In the genomic region with DNA sequence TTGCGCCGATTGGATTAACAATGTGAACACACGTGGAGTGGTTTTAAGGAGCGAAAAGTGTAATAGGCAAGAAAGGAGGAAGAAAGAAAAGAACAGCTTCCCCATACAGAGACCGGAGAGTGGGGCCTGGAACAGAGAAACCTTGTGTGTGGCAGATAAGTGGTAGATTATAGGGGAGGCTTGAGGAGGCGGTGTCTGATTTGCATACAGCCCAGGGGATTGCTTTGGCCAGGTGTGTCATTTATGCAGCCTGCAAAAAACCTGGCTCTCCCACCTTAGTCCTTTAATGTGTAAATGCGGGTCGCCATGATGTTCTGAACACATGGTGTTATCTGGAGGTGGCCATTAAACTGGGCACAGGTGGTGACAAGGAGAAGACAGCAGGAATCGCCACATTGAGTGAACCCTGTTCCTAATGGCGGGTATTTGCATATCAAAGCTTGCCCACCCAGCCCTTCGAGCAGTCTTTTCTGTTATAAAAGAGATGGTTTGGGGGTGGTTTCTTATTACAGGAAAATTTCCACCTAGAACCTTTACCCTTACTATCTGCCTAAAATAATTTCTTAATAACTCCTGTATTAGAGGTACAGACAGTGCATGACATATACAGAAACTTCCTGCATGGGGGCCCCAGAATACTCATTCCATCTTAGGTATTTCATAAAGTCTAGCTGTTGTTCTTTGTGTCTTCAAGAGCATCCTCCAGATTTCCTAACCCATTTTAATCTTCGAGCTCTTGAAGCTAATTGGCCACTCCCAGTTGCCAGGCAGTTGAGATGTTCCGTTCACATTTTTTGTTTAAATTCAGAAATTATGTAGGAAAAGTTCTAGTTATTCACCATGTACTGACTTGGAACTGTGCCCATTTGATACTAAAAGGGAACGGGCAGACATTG, we compare ENCODE assay signal across 29 cellular contexts.
"Had no signal": no experiment of that assay in that cellular context is flagged by ENCODE, and none has a peak within 500 bp of the region (broad histone marks: within the 10 kb centered on the region; RNA-seq: fewer than 3 reads in every experiment).

No MANE protein-coding gene starts in this region.

- H3K36me3 ChIP-seq: adrenal gland, breast epithelium, SJCRH30, WERI-Rb-1 had no signal

- DNase-seq: activated CD4-positive, alpha-beta T cell treated with anti-CD3 and anti-CD28 coated beads, Interleukin-2, amount 10 ng/mL, durations not matched to agents 24 days and 14 days; activated CD4-positive, alpha-beta T cell treated with anti-CD3 and anti-CD28 coated beads, Interleukin-2, amount 50 U/mL, for 4 hours; activated CD8-positive, alpha-beta T cell treated with anti-CD3 and anti-CD28 coated beads, Interleukin-2, amount 10 ng/mL, durations not matched to agents 7 days and 5 days; activated gamma-delta T cell; activated naive CD4-positive, alpha-beta T cell treated with Interleukin-2 at 50 U/mL for 16 hours; activated naive CD8-positive, alpha-beta T cell treated with anti-CD3 and anti-CD28 coated beads, Interleukin-2, amount 10 ng/mL, durations not matched to agents 7 days and 5 days; activated T-cell treated with anti-CD3 and anti-CD28 coated beads, Interleukin-2, amount 50 U/mL, for 24 hours; adrenal gland; body of pancreas; Karpas-422; KBM-7; NCI-H1105; NCI-H1417 treated with DMSO at 0.1 percent for 48 hours; NCI-H1694; NCI-H1930; NCI-H2081 treated with DMSO at 0.1 percent for 48 hours; NCI-H226; NCI-H446 treated with DMSO at 0.1 percent for 48 hours; NCI-H524; NCI-H774; SHP77; SJCRH30; T1000; WERI-Rb-1 had no signal

- H3K36me3 Mint-ChIP-seq: activated naive CD4-positive, alpha-beta T cell treated with anti-CD3 and anti-CD28 coated beads, Interleukin-2, amount 50 U/mL, for 24 hours; activated naive CD8-positive, alpha-beta T cell treated with anti-CD3 and anti-CD28 coated beads, Interleukin-2, amount 10 ng/mL, durations not matched to agents 7 days and 5 days had no signal

- ATAC-seq: activated CD8-positive, alpha-beta T cell treated with anti-CD3 and anti-CD28 coated beads, Interleukin-2, amount 10 ng/mL, durations not matched to agents 7 days and 5 days; body of pancreas; Panc1 had no signal

- H3K27ac ChIP-seq: adrenal gland, body of pancreas, breast epithelium, SJCRH30, SK-N-MC, WERI-Rb-1 had no signal

- H3K27ac Mint-ChIP-seq: activated CD4-positive, alpha-beta T cell treated with anti-CD3 and anti-CD28 coated beads, Interleukin-2, amount 10 ng/mL, durations not matched to agents 24 days and 14 days; activated CD8-positive, alpha-beta T cell treated with anti-CD3 and anti-CD28 coated beads, Interleukin-2, amount 10 ng/mL, durations not matched to agents 7 days and 5 days; activated naive CD4-positive, alpha-beta T cell treated with anti-CD3 and anti-CD28 coated beads, Interleukin-2, amount 50 U/mL, for 24 hours; activated naive CD8-positive, alpha-beta T cell treated with anti-CD3 and anti-CD28 coated beads, Interleukin-2, amount 10 ng/mL, durations not matched to agents 7 days and 5 days; activated T-cell treated with anti-CD3 and anti-CD28 coated beads, Interleukin-2, amount 50 U/mL, for 24 hours; activated T-helper 2 cell treated with anti-CD3 and anti-CD28 coated beads, Interferon-gamma antibody, Interleukin-2, Interleukin-4, amounts not matched to agents 10 μg/mL and 5 μg/mL and 100 μg/mL, durations not matched to agents 14 hours and 24 hours and 36 hours had no signal

- H3K27me3 Mint-ChIP-seq: activated CD4-positive, alpha-beta T cell treated with anti-CD3 and anti-CD28 coated beads, Interleukin-2, amount 10 ng/mL, durations not matched to agents 24 days and 14 days; activated naive CD4-positive, alpha-beta T cell treated with anti-CD3 and anti-CD28 coated beads, Interleukin-2, amount 50 U/mL, for 24 hours; activated naive CD8-positive, alpha-beta T cell treated with anti-CD3 and anti-CD28 coated beads, Interleukin-2, amount 10 ng/mL, durations not matched to agents 7 days and 5 days; activated T-cell treated with anti-CD3 and anti-CD28 coated beads, Interleukin-2, amount 50 U/mL, for 24 hours had no signal

- H3K4me3 Mint-ChIP-seq: activated CD4-positive, alpha-beta T cell treated with anti-CD3 and anti-CD28 coated beads, Interleukin-2, amount 10 ng/mL, durations not matched to agents 24 days and 14 days; activated CD8-positive, alpha-beta T cell treated with anti-CD3 and anti-CD28 coated beads, Interleukin-2, amount 10 ng/mL, durations not matched to agents 7 days and 5 days; activated naive CD4-positive, alpha-beta T cell treated with anti-CD3 and anti-CD28 coated beads, Interleukin-2, amount 50 U/mL, for 24 hours; activated naive CD8-positive, alpha-beta T cell treated with anti-CD3 and anti-CD28 coated beads, Interleukin-2, amount 10 ng/mL, durations not matched to agents 7 days and 5 days; activated T-cell treated with anti-CD3 and anti-CD28 coated beads, Interleukin-2, amount 50 U/mL, for 24 hours had no signal

- H3K27me3 ChIP-seq: adrenal gland, body of pancreas, breast epithelium, SJCRH30 had no signal

- H3K4me1 Mint-ChIP-seq: activated CD4-positive, alpha-beta T cell treated with anti-CD3 and anti-CD28 coated beads, Interleukin-2, amount 10 ng/mL, durations not matched to agents 24 days and 14 days; activated naive CD4-positive, alpha-beta T cell treated with anti-CD3 and anti-CD28 coated beads, Interleukin-2, amount 50 U/mL, for 24 hours; activated naive CD8-positive, alpha-beta T cell treated with anti-CD3 and anti-CD28 coated beads, Interleukin-2, amount 10 ng/mL, durations not matched to agents 7 days and 5 days had no signal

- H3K4me1 ChIP-seq: adrenal gland, body of pancreas, breast epithelium, SJCRH30 had no signal

- H3K4me3 ChIP-seq: adrenal gland, body of pancreas, breast epithelium, SJCRH30, SK-N-MC had no signal

- H3K9me3 ChIP-seq: adrenal gland, body of pancreas, breast epithelium, SJCRH30 had no signal
